In genomic region chr11:88335284-88335683, GRCh38 we compare ENCODE assay signal across 9 cellular contexts. TPM values are rescaled to one million over a fixed set of nuclear protein-coding genes. Genes with fewer than 3 reads are reported as not detected.
A peak's percentile ranks its signal among the peaks of the same experiment; 100 is the strongest.
DNase-seq lines count a peak whose midpoint lies in the region; TF ChIP-seq lines count a peak whose summit lies in the region.
"Had no signal": no experiment of that assay in that cellular context is flagged by ENCODE, and none has a peak within 500 bp of the region (broad histone marks: within the 10 kb centered on the region; RNA-seq: fewer than 3 reads in every experiment).

No MANE protein-coding gene starts in this region.

- H3K36me3 ChIP-seq in OCI-LY1 (ENCODE audit: insufficient read depth, low read length) (peaks cover 55% of the 10 kb centered on the region), ectodermal cell (ENCODE audit: control insufficient read depth, insufficient read depth, low read length) (no peaks in the 10 kb centered on the region)

- H3K27ac ChIP-seq in OCI-LY1 (ENCODE audit: low read depth, low read length, poor library complexity, severe bottlenecking) (no peak overlapping the region), ectodermal cell (ENCODE audit: insufficient read depth, low read depth, low read length, poor library complexity, severe bottlenecking) (no peak overlapping the region)

- peaks cover 35% of the 10 kb centered on the region for H3K79me2 ChIP-seq in OCI-LY1 (ENCODE audit: insufficient read depth, low read length)

- H3K27me3 Mint-ChIP-seq in neural crest cell (ENCODE audit: low read depth) = peaks cover 8% of the 10 kb centered on the region

- peak overlapping the region; percentile 93 for H3K4me3 Mint-ChIP-seq in neural crest cell

- peaks cover 33% of the 10 kb centered on the region for H3K4me1 Mint-ChIP-seq in neural crest cell

- H3K4me1 ChIP-seq in OCI-LY1 (ENCODE audit: insufficient read depth, low read length, severe bottlenecking) (peaks cover 41% of the 10 kb centered on the region), ectodermal cell (ENCODE audit: control insufficient read depth, insufficient read depth, low read length) (peaks cover 11% of the 10 kb centered on the region)

- TF ChIP-seq CTCF in GM12864 (IDR thresholded peaks at IDR 0.05; ENCODE audit: low read depth, low read length, missing control alignments) (no peak), OCI-LY1 (IDR thresholded peaks at IDR 0.05; ENCODE audit: low read length) (no peak), neural crest cell (conservative IDR thresholded peaks at IDR 0.05) (no peak)

- H3K9me3 ChIP-seq in OCI-LY1 (ENCODE audit: low read length) (no peaks in the 10 kb centered on the region), ectodermal cell (ENCODE audit: control insufficient read depth, low read length) (no peaks in the 10 kb centered on the region)

- no peak overlapping the region for H2AFZ ChIP-seq in OCI-LY1 (ENCODE audit: low read length)

- peaks cover 15% of the 10 kb centered on the region for H3K36me3 Mint-ChIP-seq in neural crest cell (ENCODE audit: low read depth)

- in situ Hi-C loops in KBM-7 (cut with MboI; ENCODE audit: low pct_unique_long_range_greater_than_20kb, low sequenced_read_pairs) = no loop called here

- no peaks in the 10 kb centered on the region for H3K9me3 Mint-ChIP-seq in neural crest cell

- H3K9ac ChIP-seq in OCI-LY1 (ENCODE audit: low read length) = 0 out of 2 replicates have a peak overlapping the region, but pooled peaks have one; percentile 16

- H4K20me1 ChIP-seq in OCI-LY1 (ENCODE audit: insufficient read depth, low read length) = no peaks in the 10 kb centered on the region

- peak overlapping the region; percentile 14 for H3K27ac Mint-ChIP-seq in neural crest cell (ENCODE audit: unreplicated experiment)

- no peak for DNase-seq in GM12864 (ENCODE audit: low read depth)
- DNase-seq in neural crest cell (ENCODE audit: low read depth, low spot score) = no peak
- no peak for DNase-seq in NCI-H69 (lab: John Stamatoyannopoulos, UW)
- no peak for DNase-seq in DMS153 (lab: John Stamatoyannopoulos, UW)
- no peak for DNase-seq in KBM-7
- DNase-seq in inferior parietal cortex (ENCODE audit: extremely low spot score) = no peak
- DNase-seq: NCI-H2227 treated with DMSO at 0.1 percent for 48 hours had no signal

- 61 to 63% methylated on average over 4 of the region's 4 CpGs for WGBS in ectodermal cell, 2 experiments

- H3K27me3 ChIP-seq in OCI-LY1 (ENCODE audit: insufficient read depth, low read length) (no peaks in the 10 kb centered on the region), ectodermal cell (ENCODE audit: control insufficient read depth, insufficient read depth, low read length, poor library complexity, severe bottlenecking) (no peaks in the 10 kb centered on the region)

- H3K4me2 ChIP-seq in OCI-LY1 (ENCODE audit: low read length) = peak overlapping the region; percentile 71

- H3K9me2 ChIP-seq in OCI-LY1 (ENCODE audit: low read depth, low read length) = no peaks in the 10 kb centered on the region

- H3K4me3 ChIP-seq in GM12864 (ENCODE audit: low read depth, low read length) (peak overlapping the region; percentile 90), OCI-LY1 (ENCODE audit: low read depth, low read length, poor library complexity, severe bottlenecking) (peak overlapping the region; percentile 100), ectodermal cell (ENCODE audit: insufficient read depth, low read depth, low read length) (peak overlapping the region; percentile 3)

- no peaks in the 10 kb centered on the region for H3F3A ChIP-seq in OCI-LY1 (ENCODE audit: insufficient read depth, low read length)

RNA-seq across cellular contexts. Expression of gene CTSC, which starts 2.3 kb away (rescaled TPM):
- polyA plus RNA-seq in ectodermal cell (2013, experiment 1 of 4) = 129 TPM
- polyA plus RNA-seq in ectodermal cell (2013, experiment 2 of 4) = 113 TPM
- 101 TPM for polyA plus RNA-seq in ectodermal cell (2013, experiment 3 of 4)
- polyA plus RNA-seq in ectodermal cell (2013, experiment 4 of 4) = 105 TPM
- total RNA-seq in neural crest cell = 84.3 and 88.0 TPM in 2 replicates

Comparison
In these comparisons a context has a peak if more than half of its experiments do, and no peak if none do; other contexts are left out.
1. H3K4me3 ChIP-seq: peak in every context shown above with its lines; median percentile 100 in OCI-LY1; 90 in GM12864; 3 in ectodermal cell.